ENCODE assay signal across 8 cellular contexts in genomic region chr4:77433102-77433733, GRCh38.
DNase-seq lines count a peak whose midpoint lies in the region; ATAC-seq and TF ChIP-seq lines count a peak whose summit lies in the region.

No MANE protein-coding gene starts in this region.

- intact Hi-C loops in Calu3 (cut with micrococcal nuclease; ENCODE audit: unreplicated experiment) (loop anchor here (2.0 kb wide), 2 partner anchors 48 to 200 kb away; no protein-coding TSS in a partner anchor), left ventricle myocardium superior (cut with micrococcal nuclease) (loop anchor here (2.0 kb wide), 1 partner anchor 46 kb away; no protein-coding TSS in a partner anchor)

- no peak overlapping the region for H3K27ac Mint-ChIP-seq in Calu3 (ENCODE audit: unreplicated experiment)
- H3K27ac Mint-ChIP-seq in activated naive CD8-positive, alpha-beta T cell treated with anti-CD3 and anti-CD28 coated beads, Interleukin-2, amount 50 U/mL, for 24 hours = no peak overlapping the region

- H3K27me3 Mint-ChIP-seq in Calu3 (ENCODE audit: unreplicated experiment) = peaks cover 16% of the 10 kb centered on the region
- H3K27me3 Mint-ChIP-seq in activated naive CD8-positive, alpha-beta T cell treated with anti-CD3 and anti-CD28 coated beads, Interleukin-2, amount 50 U/mL, for 24 hours = no peaks in the 10 kb centered on the region

- no peaks in the 10 kb centered on the region for H3K9me3 Mint-ChIP-seq in Calu3 (ENCODE audit: low read depth, unreplicated experiment)
- H3K9me3 Mint-ChIP-seq in activated naive CD8-positive, alpha-beta T cell treated with anti-CD3 and anti-CD28 coated beads, Interleukin-2, amount 50 U/mL, for 24 hours = no peaks in the 10 kb centered on the region

- H3K9me3 ChIP-seq in skeletal muscle tissue (ENCODE audit: control insufficient read depth in 3 of 3, low read length in 3 of 3) = no peaks in the 10 kb centered on the region

- ATAC-seq in GM18907 (IDR thresholded peaks at IDR 0.05; ENCODE audit: unreplicated experiment) = peak; percentile 88
- peak; percentile 92 for ATAC-seq in HG03139 (IDR thresholded peaks at IDR 0.05; ENCODE audit: unreplicated experiment)
- peak; percentile 81 for ATAC-seq in activated naive CD8-positive, alpha-beta T cell treated with anti-CD3 and anti-CD28 coated beads, Interleukin-2, amount 50 U/mL, for 24 hours
- peak; percentile 89 for ATAC-seq in left ventricle myocardium superior

- H3K9ac ChIP-seq in skeletal muscle tissue (ENCODE audit: low read depth in 1 of 3, low read length in 3 of 3) = no peak overlapping the region

- H3K27ac ChIP-seq in skeletal muscle tissue (ENCODE audit: low read depth, low read length) = no peak overlapping the region

- no peaks in the 10 kb centered on the region for H3K4me1 Mint-ChIP-seq in Calu3 (ENCODE audit: low read depth, unreplicated experiment)
- peaks cover 13% of the 10 kb centered on the region for H3K4me1 Mint-ChIP-seq in activated naive CD8-positive, alpha-beta T cell treated with anti-CD3 and anti-CD28 coated beads, Interleukin-2, amount 50 U/mL, for 24 hours

- no TSS peak for BruUV-seq in Calu3 (replicated peaks; lab: Mats Ljungman, UMichigan)

- no peaks in the 10 kb centered on the region for H3K36me3 ChIP-seq in skeletal muscle tissue (ENCODE audit: control insufficient read depth in 3 of 3, insufficient read depth in 3 of 3, low read length in 3 of 3)

- H3K4me1 ChIP-seq in skeletal muscle tissue (ENCODE audit: control insufficient read depth in 3 of 3, insufficient read depth in 3 of 3, low read length in 3 of 3) = peaks cover 4 to 21% (median 17%) of the 10 kb centered on the region in 3 donors

- DNase-seq in Calu3 = peak; percentile 20
- peak; percentile 43 for DNase-seq in NCI-H460 (ENCODE audit: extremely low read depth, low read depth)
- DNase-seq in activated naive CD8-positive, alpha-beta T cell treated with anti-CD3 and anti-CD28 coated beads, Interleukin-2, amount 50 U/mL, for 24 hours = no peak
- no peak for DNase-seq in left ventricle myocardium superior
- no peak for DNase-seq in UCSD-AML1 (lab: John Stamatoyannopoulos, UW; ENCODE audit: unreplicated experiment)

- H3K36me3 Mint-ChIP-seq in Calu3 (ENCODE audit: insufficient read depth, unreplicated experiment) = no peaks in the 10 kb centered on the region
- H3K36me3 Mint-ChIP-seq in activated naive CD8-positive, alpha-beta T cell treated with anti-CD3 and anti-CD28 coated beads, Interleukin-2, amount 50 U/mL, for 24 hours (ENCODE audit: low read depth) = no peaks in the 10 kb centered on the region

- peak overlapping the region in 2 of 3 donors; percentile 7 to 8 for H3K4me3 ChIP-seq in skeletal muscle tissue (ENCODE audit: low read length in 3 of 3)

- H3K27me3 ChIP-seq in skeletal muscle tissue (ENCODE audit: control insufficient read depth in 3 of 3, insufficient read depth in 3 of 3, low read length in 3 of 3) = no peaks in the 10 kb centered on the region

- CTCF ChIA-PET in Calu3 (lab: Charles Lee) = interaction anchor here (0.8 to 1.7 kb wide), 6 partner anchors 15 to 265 kb away, joined by 3 to 10 read pairs (median 4); no protein-coding TSS in a partner anchor

- no peak overlapping the region for H3K4me3 Mint-ChIP-seq in Calu3 (ENCODE audit: low read depth, unreplicated experiment)
- no peak overlapping the region for H3K4me3 Mint-ChIP-seq in activated naive CD8-positive, alpha-beta T cell treated with anti-CD3 and anti-CD28 coated beads, Interleukin-2, amount 50 U/mL, for 24 hours

- TF ChIP-seq CTCF in Calu3 (IDR thresholded peaks at IDR 0.05; ENCODE audit: unreplicated experiment) = peak; percentile 17

Comparison
In these comparisons a context has a peak if more than half of its experiments do, and no peak if none do; other contexts are left out.
1. DNase-seq: peak in Calu3 (single experiment) and NCI-H460 (single experiment); none in activated naive CD8-positive, alpha-beta T cell treated with anti-CD3 and anti-CD28 coated beads, Interleukin-2, amount 50 U/mL, for 24 hours (single experiment), left ventricle myocardium superior (single experiment) and UCSD-AML1 (single experiment).
2. Peak in every context shown above with its lines, with median percentiles within 50 percentile points of each other: ATAC-seq.